ENCODE assay signal across 13 cellular contexts in genomic region chr11:118887219-118887618, GRCh38. TPM values are rescaled to one million over a fixed set of nuclear protein-coding genes. Genes with fewer than 3 reads are reported as not detected.
A peak's percentile ranks its signal among the peaks of the same experiment; 100 is the strongest.
DNase-seq lines count a peak whose midpoint lies in the region; TF ChIP-seq lines count a peak whose summit lies in the region.
"Had no signal": no experiment of that assay in that cellular context is flagged by ENCODE, and none has a peak within 500 bp of the region (broad histone marks: within the 10 kb centered on the region; RNA-seq: fewer than 3 reads in every experiment).

No MANE protein-coding gene starts in this region.

- H3K27ac Mint-ChIP-seq in CD8-positive, alpha-beta memory T cell, result peak overlapping the region in 7 of 8 donors; percentile 21 to 79 (median 68)

- H3K27me3 ChIP-seq in CD8-positive, alpha-beta memory T cell (ENCODE audit: insufficient read depth, low read length, poor library complexity, severe bottlenecking), result no peaks in the 10 kb centered on the region
- no peaks in the 10 kb centered on the region for H3K27me3 ChIP-seq in OCI-LY3 (ENCODE audit: low read depth, low read length)
- no peaks in the 10 kb centered on the region for H3K27me3 ChIP-seq in esophagus (ENCODE audit: control insufficient read depth in 1 of 2, insufficient read depth in 2 of 2, low read length in 2 of 2)
- H3K27me3 ChIP-seq in skeletal muscle satellite cell (ENCODE audit: control insufficient read depth, insufficient read depth, low read length), result peaks cover 3% of the 10 kb centered on the region
- no peaks in the 10 kb centered on the region for H3K27me3 ChIP-seq in suprapubic skin

- H3K36me3 Mint-ChIP-seq in CD8-positive, alpha-beta memory T cell, result peaks cover 0 to 6% (median 4%) of the 10 kb centered on the region in 3 donors

- peak overlapping the region; percentile 98 for H3K9ac ChIP-seq in OCI-LY3 (ENCODE audit: low read length)
- H3K9ac ChIP-seq in skeletal muscle satellite cell (ENCODE audit: low read depth, low read length), result no peak overlapping the region

- peaks cover 54% of the 10 kb centered on the region for H4K20me1 ChIP-seq in OCI-LY3 (ENCODE audit: insufficient read depth, low read length)

- peaks cover 82% of the 10 kb centered on the region for H3K4me1 ChIP-seq in CD8-positive, alpha-beta memory T cell (ENCODE audit: insufficient read depth, low read length)
- H3K4me1 ChIP-seq in OCI-LY3 (ENCODE audit: low read length) (peaks cover 74% of the 10 kb centered on the region), esophagus (ENCODE audit: control insufficient read depth in 2 of 2, insufficient read depth in 2 of 2, low read length in 1 of 2) (peaks cover 6 to 12% of the 10 kb centered on the region in 2 donors), skeletal muscle satellite cell (ENCODE audit: control insufficient read depth, insufficient read depth, low read length) (peaks cover 31% of the 10 kb centered on the region), suprapubic skin (peaks cover 30% of the 10 kb centered on the region)

- WGBS in esophagus, 2 donors, result 68 to 77% methylated on average over 5 of the region's 5 CpGs
- WGBS in suprapubic skin, result 83% methylated on average over 5 of the region's 5 CpGs

- H3K27ac ChIP-seq in CD8-positive, alpha-beta memory T cell (ENCODE audit: low read depth, low read length), result peak overlapping the region; percentile 60
- H3K27ac ChIP-seq in OCI-LY3 (ENCODE audit: low read length) (peak overlapping the region; percentile 95), esophagus (ENCODE audit: low read depth in 2 of 2, low read length in 1 of 2) (peak overlapping the region; percentile 46 to 73), suprapubic skin (no peak overlapping the region)

- no peak for DNase-seq in CD8-positive, alpha-beta memory T cell
- DNase-seq in suprapubic skin (ENCODE audit: low spot score in 2 of 2), result no peak
- no peak for DNase-seq in NCI-H446 treated with DMSO at 0.1 percent for 48 hours (lab: John Stamatoyannopoulos, UW)
- no peak for DNase-seq in central memory CD4-positive, alpha-beta T cell
- DNase-seq: activated CD4-positive, alpha-beta T cell treated with anti-CD3 and anti-CD28 coated beads, Interleukin-2, amount 10 ng/mL, durations not matched to agents 7 days and 5 days; hippocampal formation; NCI-H1092; NCI-H526; stimulated activated CD8-positive, alpha-beta memory T cell treated with anti-CD3 and anti-CD28 coated beads, Interleukin-4, amount 100 ng/mL, for 48 hours had no signal

- no peaks in the 10 kb centered on the region for H3K9me3 ChIP-seq in CD8-positive, alpha-beta memory T cell (ENCODE audit: low read length)
- H3K9me3 ChIP-seq in OCI-LY3 (ENCODE audit: insufficient read depth, low read length), result no peaks in the 10 kb centered on the region
- H3K9me3 ChIP-seq in esophagus (ENCODE audit: control insufficient read depth in 2 of 2, insufficient read depth in 1 of 2, low read depth in 1 of 2, low read length in 1 of 2), result no peaks in the 10 kb centered on the region
- H3K9me3 ChIP-seq in skeletal muscle satellite cell (replicated peaks; ENCODE audit: low read length), result no peaks in the 10 kb centered on the region
- no peaks in the 10 kb centered on the region for H3K9me3 ChIP-seq in suprapubic skin

- no peaks in the 10 kb centered on the region for H3K27me3 Mint-ChIP-seq in CD8-positive, alpha-beta memory T cell
- H3K27me3 Mint-ChIP-seq: activated CD4-positive, alpha-beta T cell treated with anti-CD3 and anti-CD28 coated beads, Interleukin-2, amount 10 ng/mL, durations not matched to agents 7 days and 5 days had no signal

- peak overlapping the region; percentile 76 for H3K4me2 ChIP-seq in OCI-LY3 (ENCODE audit: low read length)
- peak overlapping the region; percentile 73 for H3K4me2 ChIP-seq in skeletal muscle satellite cell (ENCODE audit: low read length)

- TF ChIP-seq POLR2A in suprapubic skin (IDR thresholded peaks at IDR 0.05), result no peak

- TF ChIP-seq EP300 in suprapubic skin (IDR thresholded peaks at IDR 0.05), result no peak

- no peaks in the 10 kb centered on the region for H3K9me3 Mint-ChIP-seq in CD8-positive, alpha-beta memory T cell
- H3K9me3 Mint-ChIP-seq: activated CD4-positive, alpha-beta T cell treated with anti-CD3 and anti-CD28 coated beads, Interleukin-2, amount 10 ng/mL, durations not matched to agents 7 days and 5 days; activated naive CD4-positive, alpha-beta T cell treated with anti-CD3 and anti-CD28 coated beads, Interleukin-2, amount 50 U/mL, for 72 hours had no signal

- no peaks in the 10 kb centered on the region for H3K36me3 ChIP-seq in CD8-positive, alpha-beta memory T cell (ENCODE audit: insufficient read depth, low read length)
- H3K36me3 ChIP-seq in OCI-LY3 (replicated peaks; ENCODE audit: low read depth, low read length), result peaks cover 74% of the 10 kb centered on the region
- H3K36me3 ChIP-seq in esophagus (ENCODE audit: control insufficient read depth in 2 of 2, insufficient read depth in 2 of 2, low read length in 1 of 2), result no peaks in the 10 kb centered on the region
- no peaks in the 10 kb centered on the region for H3K36me3 ChIP-seq in skeletal muscle satellite cell (ENCODE audit: insufficient read depth, low read length)
- H3K36me3 ChIP-seq in suprapubic skin, result no peaks in the 10 kb centered on the region

- H3K4me3 Mint-ChIP-seq in CD8-positive, alpha-beta memory T cell, result peak overlapping the region in 5 of 7 donors; percentile 8 to 71 (median 55)
- H3K4me3 Mint-ChIP-seq: activated CD4-positive, alpha-beta T cell treated with anti-CD3 and anti-CD28 coated beads, Interleukin-2, amount 10 ng/mL, durations not matched to agents 7 days and 5 days had no signal

- peaks cover 96% of the 10 kb centered on the region for H3K79me2 ChIP-seq in OCI-LY3 (ENCODE audit: low read length)

- CTCF ChIA-PET in CD8-positive, alpha-beta memory T cell (lab: Charles Lee), result no interaction called here

- peaks cover 64 to 86% (median 69%) of the 10 kb centered on the region in 3 donors for H3K4me1 Mint-ChIP-seq in CD8-positive, alpha-beta memory T cell

- H2AFZ ChIP-seq in OCI-LY3 (ENCODE audit: low read depth, low read length), result no peak overlapping the region

- TF ChIP-seq CTCF in OCI-LY3 (IDR thresholded peaks at IDR 0.05; ENCODE audit: low read depth, low read length), result no peak
- TF ChIP-seq CTCF in suprapubic skin (IDR thresholded peaks at IDR 0.05), result no peak

- no peak overlapping the region for H3K4me3 ChIP-seq in CD8-positive, alpha-beta memory T cell (ENCODE audit: low read length)
- H3K4me3 ChIP-seq in OCI-LY3 (ENCODE audit: low read length) (peak overlapping the region; percentile 89), esophagus (ENCODE audit: low read depth in 1 of 2, low read length in 2 of 2) (peak overlapping the region in 1 of 2 donors; percentile 11), skeletal muscle satellite cell (ENCODE audit: low read length) (no peak overlapping the region), suprapubic skin (no peak overlapping the region)

- POLR2A ChIA-PET in CD8-positive, alpha-beta memory T cell (lab: Charles Lee), result no interaction called here

RNA-seq across cellular contexts. Expression of gene CXCR5, which starts 3.5 kb away (rescaled TPM):
- 1 to 10 TPM; 5.8 to 6.3 TPM for total RNA-seq in CD8-positive, alpha-beta memory T cell
- polyA plus RNA-seq in CD8-positive, alpha-beta memory T cell, result 4.5 TPM
- under 1 TPM; 0.11 to 0.18 TPM for polyA plus RNA-seq in esophagus
- not detected in 2 replicates for total RNA-seq in skeletal muscle satellite cell (2012; rRNA removed)
- total RNA-seq in suprapubic skin, result not detected

RNA-seq across cellular contexts. Expression of gene BCL9L, which starts 38.5 kb away (rescaled TPM):
- 10 to 100 TPM; 39.6 to 42.8 TPM for total RNA-seq in CD8-positive, alpha-beta memory T cell
- polyA plus RNA-seq in CD8-positive, alpha-beta memory T cell, result 9.1 TPM
- polyA plus RNA-seq in esophagus, result 10 to 100 TPM in 1 of 2 donors, 1 to 10 TPM in 1; 8.5 to 30.4 TPM
- total RNA-seq in skeletal muscle satellite cell (2012; rRNA removed), result 22.3 and 25.1 TPM in 2 replicates
- total RNA-seq in suprapubic skin, result 10 to 100 TPM; 50.0 to 58.9 (median 56.3) TPM

Comparison
In these comparisons a context has a peak if more than half of its experiments do, and no peak if none do; other contexts are left out.
1. RNA of gene CXCR5, which starts 3.5 kb away (total RNA-seq): 5.8 to 6.3 TPM in CD8-positive, alpha-beta memory T cell; not detected in suprapubic skin; every median in the first group is over 4 times any median in the second.